In the genomic region with DNA sequence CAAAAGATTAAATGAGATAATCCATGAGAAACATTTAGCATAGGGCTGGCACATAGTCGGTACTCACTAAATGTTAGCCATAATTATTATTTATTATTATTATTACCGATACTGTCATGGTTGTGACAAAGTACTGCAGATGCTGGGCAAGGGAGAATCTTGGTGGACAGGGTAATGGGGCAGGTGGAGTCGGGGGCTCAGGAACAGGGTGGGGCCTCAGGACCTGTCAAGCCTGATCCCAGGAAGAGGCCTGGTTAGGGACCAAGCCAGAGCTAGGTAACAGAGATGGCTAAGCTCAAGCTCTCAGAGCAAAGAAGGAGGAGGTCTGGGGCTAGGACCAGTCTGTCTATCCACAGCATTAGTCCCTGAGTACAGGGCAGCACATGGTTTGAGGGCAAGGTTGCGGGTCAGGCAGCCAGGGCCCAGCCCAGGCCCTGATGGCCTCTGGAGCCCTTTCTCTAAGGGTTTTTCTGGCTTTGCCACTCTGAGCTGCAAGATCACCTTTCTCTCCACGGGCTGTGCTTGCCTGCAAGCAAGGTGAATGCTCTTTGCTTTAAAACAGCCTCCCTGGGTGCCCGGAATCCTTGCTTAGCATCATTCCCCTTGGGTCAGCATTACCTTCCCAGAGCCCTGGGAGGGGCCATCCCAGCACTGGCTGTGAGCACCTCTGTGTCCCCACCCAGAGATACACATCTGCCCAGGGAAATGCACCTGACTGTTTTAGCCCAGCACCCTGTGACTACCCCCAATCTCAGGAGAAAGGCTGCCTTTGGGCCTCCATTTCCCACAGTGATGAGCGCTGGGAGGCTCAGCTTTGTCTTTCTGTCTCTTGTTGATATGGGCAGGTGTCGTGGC, we compare ENCODE assay signal across 1 cellular context.
TF ChIP-seq lines count a peak whose summit lies in the region.

No MANE protein-coding gene starts in this region.

TF ChIP-seq in SK-N-SH, 30 proteins besides CTCF, POLR2A, EP300 and RAD21 (continued from another document):
- TF ChIP-seq REST (IDR thresholded peaks at IDR 0.05; ENCODE audit: low read depth, low read length), result no peak
- no peak for TF ChIP-seq TEAD4 (IDR thresholded peaks at IDR 0.05; ENCODE audit: borderline replicate concordance, insufficient read depth)
- no peak for TF ChIP-seq SIN3A (IDR thresholded peaks at IDR 0.05; ENCODE audit: borderline replicate concordance, low read depth, low read length)
- no peak for TF ChIP-seq CHD2 (IDR thresholded peaks at IDR 0.05; ENCODE audit: low read length, partially characterized antibody)
- no peak for TF ChIP-seq ELF1 (IDR thresholded peaks at IDR 0.05)
- TF ChIP-seq NFIC (IDR thresholded peaks at IDR 0.05; ENCODE audit: borderline replicate concordance), result no peak
- no peak for TF ChIP-seq POLR2AphosphoS5 (IDR thresholded peaks at IDR 0.05; ENCODE audit: low read depth, low read length)
- TF ChIP-seq RXRA (IDR thresholded peaks at IDR 0.05; ENCODE audit: borderline replicate concordance, low read depth), result no peak
- no peak for TF ChIP-seq FOXM1 (IDR thresholded peaks at IDR 0.05; ENCODE audit: low read depth)
- TF ChIP-seq NRF1 (IDR thresholded peaks at IDR 0.05; ENCODE audit: low read depth, low read length), result no peak
- TF ChIP-seq, protein P1, sequence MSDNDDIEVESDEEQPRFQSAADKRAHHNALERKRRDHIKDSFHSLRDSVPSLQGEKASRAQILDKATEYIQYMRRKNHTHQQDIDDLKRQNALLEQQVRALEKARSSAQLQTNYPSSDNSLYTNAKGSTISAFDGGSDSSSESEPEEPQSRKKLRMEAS (IDR thresholded peaks at IDR 0.05; ENCODE audit: low read depth), result no peak
- no peak for TF ChIP-seq TAF1 (IDR thresholded peaks at IDR 0.05; ENCODE audit: borderline replicate concordance, low read depth, low read length)
- TF ChIP-seq, protein P2, sequence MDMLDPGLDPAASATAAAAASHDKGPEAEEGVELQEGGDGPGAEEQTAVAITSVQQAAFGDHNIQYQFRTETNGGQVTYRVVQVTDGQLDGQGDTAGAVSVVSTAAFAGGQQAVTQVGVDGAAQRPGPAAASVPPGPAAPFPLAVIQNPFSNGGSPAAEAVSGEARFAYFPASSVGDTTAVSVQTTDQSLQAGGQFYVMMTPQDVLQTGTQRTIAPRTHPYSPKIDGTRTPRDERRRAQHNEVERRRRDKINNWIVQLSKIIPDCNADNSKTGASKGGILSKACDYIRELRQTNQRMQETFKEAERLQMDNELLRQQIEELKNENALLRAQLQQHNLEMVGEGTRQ (IDR thresholded peaks at IDR 0.05; ENCODE audit: borderline replicate concordance, low read depth, low read length), result no peak
